Comparison of ENCODE assay signal across 13 cellular contexts in the genomic region with DNA sequence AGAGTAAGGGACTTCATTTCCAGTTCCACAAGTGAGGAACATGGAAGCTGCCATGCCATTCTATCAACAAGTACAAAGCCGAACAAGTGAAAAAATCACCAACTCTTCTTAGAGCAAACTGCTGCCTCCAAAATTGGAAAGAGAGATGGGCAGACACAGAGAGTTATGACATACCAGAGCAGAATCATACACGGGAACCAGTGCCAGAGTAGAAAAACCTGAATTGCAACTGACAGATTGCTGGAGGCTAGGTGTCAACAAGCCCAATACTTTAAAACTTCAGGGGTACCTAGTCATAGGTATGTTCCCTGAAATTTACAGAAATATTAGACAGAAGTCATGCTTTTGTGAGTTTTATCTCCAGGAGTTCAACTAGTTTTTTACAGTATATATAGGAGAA.
"Had no signal": no experiment of that assay in that cellular context is flagged by ENCODE, and none has a peak within 500 bp of the region (broad histone marks: within the 10 kb centered on the region; RNA-seq: fewer than 3 reads in every experiment).

No MANE protein-coding gene starts in this region.

- ATAC-seq: activated CD4-positive, CD25-positive, alpha-beta regulatory T cell treated with anti-CD3 and anti-CD28 coated beads, Interleukin-2, amount 50 U/mL, for 24 hours; body of pancreas; left colon had no signal

- H3K4me3 ChIP-seq: body of pancreas, skin epidermis, stomach, thoracic aorta, vagina had no signal

- H3K27me3 ChIP-seq: body of pancreas, stomach, vagina had no signal

- DNase-seq: activated naive CD4-positive, alpha-beta T cell treated with anti-CD3 and anti-CD28 coated beads, Interleukin-2, amount 10 ng/mL, durations not matched to agents 7 days and 5 days; body of pancreas; cerebellar nuclear complex; dermis blood vessel endothelial cell; glutamatergic neuron; immature natural killer cell; left colon; stomach; T-helper 2 cell had no signal

- H3K9me3 ChIP-seq: body of pancreas, stomach, thoracic aorta, vagina had no signal

- H3K4me1 ChIP-seq: vagina had no signal

- H3K36me3 ChIP-seq: thoracic aorta, vagina had no signal

- H3K27ac ChIP-seq: body of pancreas, stomach, vagina had no signal
